ENCODE assay signal across 1 cellular context in genomic region chr10:22541900-22542299, GRCh38.
TF ChIP-seq lines count a peak whose summit lies in the region.

No MANE protein-coding gene starts in this region.

TF ChIP-seq in H1, 55 proteins besides CTCF, POLR2A, EP300 and RAD21:
- no peak for TF ChIP-seq TAF7 (optimal IDR thresholded peaks at IDR 0.05; ENCODE audit: borderline replicate concordance, low read depth, low read length)
- TF ChIP-seq FOSL1 (IDR thresholded peaks at IDR 0.05; ENCODE audit: insufficient read depth, low read depth, low read length), result no peak
- TF ChIP-seq RXRA (IDR thresholded peaks at IDR 0.05; ENCODE audit: insufficient read depth, low read depth, low read length), result no peak
- no peak for TF ChIP-seq SP1 (IDR thresholded peaks at IDR 0.05; ENCODE audit: low read depth, low read length)
- TF ChIP-seq KDM1A (IDR thresholded peaks at IDR 0.05; ENCODE audit: borderline replicate concordance, low read length), result no peak
- no peak for TF ChIP-seq ZNF274 (IDR thresholded peaks at IDR 0.05; ENCODE audit: borderline replicate concordance, extremely low read depth, low read length)
- TF ChIP-seq SRF (IDR thresholded peaks at IDR 0.05; ENCODE audit: low read depth, low read length), result no peak
- no peak for TF ChIP-seq ATF3 (IDR thresholded peaks at IDR 0.05; ENCODE audit: insufficient read depth, low read depth, low read length)
- no peak for TF ChIP-seq GABPA (IDR thresholded peaks at IDR 0.05; ENCODE audit: borderline replicate concordance, insufficient read depth, low read length)
- TF ChIP-seq EGR1 (IDR thresholded peaks at IDR 0.05; ENCODE audit: borderline replicate concordance, low read depth, low read length), result no peak
